In the genomic region with DNA sequence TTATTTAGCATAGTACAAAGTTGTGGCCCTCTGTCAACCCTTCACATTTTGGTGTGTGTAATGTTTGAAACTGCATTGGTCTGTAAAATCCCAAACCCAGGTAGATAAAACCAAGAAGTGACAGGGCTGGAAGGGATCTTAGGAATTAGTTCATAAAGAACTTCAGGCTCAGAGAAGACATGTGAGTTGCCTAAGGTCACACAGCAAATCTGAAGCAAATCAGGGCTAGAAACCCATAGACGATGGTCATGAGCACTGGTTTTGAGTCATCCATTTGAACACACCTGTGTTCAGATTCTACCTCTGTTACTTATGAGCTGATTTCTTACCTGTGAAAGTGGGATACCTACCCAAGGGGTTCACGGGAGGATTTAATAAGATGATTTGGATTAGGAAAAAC, we compare ENCODE assay signal across 20 cellular contexts.
DNase-seq lines count a peak whose midpoint lies in the region; ATAC-seq, FAIRE-seq and TF ChIP-seq lines count a peak whose summit lies in the region.
"Had no signal": no experiment of that assay in that cellular context is flagged by ENCODE, and none has a peak within 500 bp of the region (broad histone marks: within the 10 kb centered on the region; RNA-seq: fewer than 3 reads in every experiment).

No MANE protein-coding gene starts in this region.

- no peaks in the 10 kb centered on the region for H4K20me1 ChIP-seq in HepG2 (ENCODE audit: insufficient read depth, low read length)
- no peaks in the 10 kb centered on the region for H4K20me1 ChIP-seq in H1 (replicated peaks in 1 of 2; ENCODE audit: control insufficient read depth in 1 of 2, insufficient read depth in 2 of 2, low read length in 2 of 2)

- H3K23ac ChIP-seq in H1 (ENCODE audit: insufficient read length) = no peak overlapping the region

- H3K4me3 ChIP-seq in HepG2 (replicated peaks in 1 of 3; ENCODE audit: insufficient read depth in 1 of 3, low read depth in 2 of 3, low read length in 3 of 3) (no peak overlapping the region), right lobe of liver (no peak overlapping the region), HEK293 (ENCODE audit: low read depth, low read length) (no peak overlapping the region), H1 (ENCODE audit: extremely low read depth in 1 of 4, insufficient read depth in 2 of 4, low read depth in 3 of 4, low read length in 4 of 4) (no peak overlapping the region), small intestine (ENCODE audit: low read depth in 1 of 2, low read length in 2 of 2) (no peak overlapping the region)
- H3K4me3 ChIP-seq: MG63, SK-N-MC had no signal

- H3K4me3 Mint-ChIP-seq in type B pancreatic cell = no peak overlapping the region
- H3K4me3 Mint-ChIP-seq: CD8-positive, alpha-beta memory T cell had no signal

- DNase-seq in HepG2 (ENCODE audit: low spot score) (no peak), right lobe of liver (no peak), H1 (ENCODE audit: low read depth in 1 of 2, low spot score in 2 of 2) (no peak), type B pancreatic cell (ENCODE audit: extremely low spot score, unreplicated experiment) (no peak), NCI-H2029 (lab: John Stamatoyannopoulos, UW) (no peak), small intestine (no peak)
- DNase-seq: C1 segment of cervical spinal cord; CD8-positive, alpha-beta memory T cell; GF-D8; KBM-7; MG63; NCI-H446 treated with DMSO at 0.1 percent for 48 hours; NCI-H526; SIG-M5 had no signal

- ATAC-seq in HepG2 (no peak), right lobe of liver (no peak), HG02678 (IDR thresholded peaks at IDR 0.05; ENCODE audit: unreplicated experiment) (no peak)

- POLR2A ChIA-PET in HepG2 (lab: Yijun Ruan, JAX) = no interaction called here
- POLR2A ChIA-PET in HEK293 (lab: Yijun Ruan, JAX) = no interaction called here
- POLR2A ChIA-PET in H1 (lab: Charles Lee; ENCODE audit: partially characterized antibody) = interaction anchor here (1.0 kb wide), 1 partner anchor 8 kb away, joined by 3 read pairs; no protein-coding TSS in a partner anchor

- H3K9ac ChIP-seq in HepG2 (ENCODE audit: insufficient read depth, low read depth, low read length) (no peak overlapping the region), H1 (replicated peaks in 1 of 4; ENCODE audit: extremely low read depth in 1 of 4, low read depth in 3 of 4, low read length in 3 of 4) (no peak overlapping the region)

- no peaks in the 10 kb centered on the region for H3K27me3 Mint-ChIP-seq in type B pancreatic cell
- H3K27me3 Mint-ChIP-seq: CD8-positive, alpha-beta memory T cell had no signal

- H3K36me3 ChIP-seq in HepG2 (replicated peaks in 1 of 2; ENCODE audit: control insufficient read depth in 1 of 2, insufficient read depth in 2 of 2, low read length in 2 of 2) (no peaks in the 10 kb centered on the region), right lobe of liver (no peaks in the 10 kb centered on the region), HEK293 (ENCODE audit: control insufficient read depth in 2 of 2, insufficient read depth in 1 of 2, low read length in 2 of 2) (no peaks in the 10 kb centered on the region), H1 (ENCODE audit: control insufficient read depth in 2 of 4, insufficient read depth in 4 of 4, low read length in 3 of 4) (no peaks in the 10 kb centered on the region), small intestine (ENCODE audit: control insufficient read depth in 2 of 2, insufficient read depth in 2 of 2, low read length in 2 of 2) (no peaks in the 10 kb centered on the region)

- WGBS in HepG2 (ENCODE audit: low lambda C conversion rate) = 91% methylated on average over 2 of the region's 2 CpGs
- WGBS in right lobe of liver (ENCODE audit: insufficient coverage, low coverage, low lambda C conversion rate, missing lambda C conversion rate) = 68% methylated on average over 2 of the region's 2 CpGs
- 96% methylated on average over 2 of the region's 2 CpGs; no CpG with 5 or more reads in 1 of the 2 experiments for WGBS in H1 (ENCODE audit: extremely low coverage in 1 of 2, insufficient coverage in 1 of 2, insufficient read length in 1 of 2, insufficient replicate concordance in 2 of 2, low coverage in 1 of 2, low lambda C conversion rate in 2 of 2, missing lambda C conversion rate in 1 of 2), 2 experiments
- WGBS in small intestine, 3 donors = 87 to 92% (median 89%) methylated on average over 2 of the region's 2 CpGs

- in situ Hi-C loops in HepG2 (cut with HindIII; ENCODE audit: extremely low pct_ligation_motif_present, low pct_unique_long_range_greater_than_20kb) = no loop called here

- FAIRE-seq in HepG2 (lab: Jason Lieb, UNC) (no peak), H1 (lab: Jason Lieb, UNC) (no peak), small intestine (lab: Jason Lieb, UNC) (no peak)
- FAIRE-seq: GM19239, H54 had no signal

- CTCF ChIA-PET in HepG2 (lab: Yijun Ruan, JAX; ENCODE audit: low intra/inter-chr PET ratio, low total read pairs) = no interaction called here
- CTCF ChIA-PET in HEK293 (lab: Yijun Ruan, JAX) = interaction anchor here (0.6 to 1.5 kb wide), 2 partner anchors 21 to 123 kb away, joined by 3 to 6 read pairs; no protein-coding TSS in a partner anchor
- CTCF ChIA-PET in H1 (lab: Charles Lee; ENCODE audit: partially characterized antibody) = interaction anchor here (1.3 kb wide), 1 partner anchor 10 kb away, joined by 4 read pairs; no protein-coding TSS in a partner anchor

- H2BK20ac ChIP-seq in H1 (ENCODE audit: low read length) = no peak overlapping the region

- H2BK120ac ChIP-seq in H1 (replicated peaks; ENCODE audit: low read depth, low read length) = no peak overlapping the region

- H3K4ac ChIP-seq in H1 (replicated peaks; ENCODE audit: insufficient read length, low read depth, low read length) = no peak overlapping the region

- H3K14ac ChIP-seq in H1 (ENCODE audit: insufficient read length) = no peak overlapping the region

- no peak overlapping the region for H4K91ac ChIP-seq in H1 (replicated peaks; ENCODE audit: insufficient read length, low read length)

- H3K9me3 ChIP-seq in HepG2 (ENCODE audit: low read length) (no peaks in the 10 kb centered on the region), right lobe of liver (no peaks in the 10 kb centered on the region), HEK293 (ENCODE audit: control insufficient read depth, insufficient read depth, low read depth, low read length) (no peaks in the 10 kb centered on the region), H1 (ENCODE audit: insufficient read depth in 2 of 2, low read depth in 1 of 2, low read length in 1 of 2) (peaks cover 0 to 4% of the 10 kb centered on the region in 2 experiments; a peak in 1 of 4 replicates), small intestine (ENCODE audit: control insufficient read depth, low read depth) (no peaks in the 10 kb centered on the region)
- H3K9me3 ChIP-seq: MG63 had no signal

- H3K27ac ChIP-seq in HepG2 (ENCODE audit: extremely low read length, insufficient read depth, low read length) = no peak overlapping the region
- H3K27ac ChIP-seq in right lobe of liver = no peak overlapping the region
- H3K27ac ChIP-seq in HEK293 (ENCODE audit: extremely low read depth, low read depth, low read length) = no peak overlapping the region
- no peak overlapping the region for H3K27ac ChIP-seq in H1 (ENCODE audit: low read depth, low read length)
- peak overlapping the region in 1 of 2 donors; percentile 59 for H3K27ac ChIP-seq in small intestine (ENCODE audit: low read depth in 1 of 2, low read length in 1 of 2)
- H3K27ac ChIP-seq: RWPE1, SK-N-MC had no signal

- H3K79me1 ChIP-seq in H1 (ENCODE audit: low read depth, low read length) = peaks cover 6% of the 10 kb centered on the region

- H3K27me3 ChIP-seq in HepG2 (ENCODE audit: control insufficient read depth in 1 of 2, insufficient read depth in 2 of 2, low read length in 2 of 2) (no peaks in the 10 kb centered on the region), right lobe of liver (no peaks in the 10 kb centered on the region), H1 (replicated peaks in 1 of 4; ENCODE audit: control insufficient read depth in 3 of 4, extremely low read depth in 1 of 4, insufficient read depth in 3 of 4, low read length in 3 of 4) (no peaks in the 10 kb centered on the region), small intestine (ENCODE audit: control insufficient read depth in 2 of 2, insufficient read depth in 2 of 2, low read length in 2 of 2) (no peaks in the 10 kb centered on the region)
- H3K27me3 ChIP-seq: MG63 had no signal

- H2AFZ ChIP-seq in HepG2 (ENCODE audit: low read length) (no peak overlapping the region), H1 (ENCODE audit: low read length) (no peak overlapping the region)

- no peak overlapping the region for H3K56ac ChIP-seq in H1 (replicated peaks; ENCODE audit: insufficient read length, low read depth, low read length)

- no peak overlapping the region for H3K18ac ChIP-seq in H1 (ENCODE audit: extremely low read depth, low read length)

- H3K4me1 Mint-ChIP-seq in type B pancreatic cell (ENCODE audit: unreplicated experiment) = peaks cover 22% of the 10 kb centered on the region

- intact Hi-C loops in HepG2 (cut with micrococcal nuclease; ENCODE audit: unreplicated experiment) (no loop called here), right lobe of liver (cut with DNase I) (no loop called here)

- TF ChIP-seq EP300 in HepG2 (IDR thresholded peaks at IDR 0.05; ENCODE audit: low read depth in 2 of 2, low read length in 2 of 2) (no peak), HepG2 (CRISPR knock-in tag; IDR thresholded peaks at IDR 0.05; ENCODE audit: borderline replicate concordance) (no peak), H1 (IDR thresholded peaks at IDR 0.05; ENCODE audit: borderline replicate concordance in 1 of 2, low read depth in 2 of 2, low read length in 2 of 2) (no peak)

- no peak for TF ChIP-seq POLR2A in HepG2 (IDR thresholded peaks at IDR 0.05; ENCODE audit: insufficient read depth in 1 of 2, low read depth in 2 of 2, low read length in 2 of 2)
- no peak for TF ChIP-seq POLR2A in right lobe of liver (IDR thresholded peaks at IDR 0.05)
- no peak for TF ChIP-seq POLR2A in H1 (IDR thresholded peaks at IDR 0.05; ENCODE audit: control extremely low read depth in 1 of 2, low read depth in 2 of 2, low read length in 2 of 2)

- H4K8ac ChIP-seq in H1 (ENCODE audit: extremely low read depth, insufficient read depth, low read length) = no peak overlapping the region

- no peak overlapping the region for H2AK5ac ChIP-seq in H1 (ENCODE audit: low read depth, low read length)

- H2BK12ac ChIP-seq in H1 (ENCODE audit: low read depth, low read length) = no peak overlapping the region

- no peak for TF ChIP-seq CTCF in HepG2 (CRISPR knock-in tag; IDR thresholded peaks at IDR 0.05)
- no peak for TF ChIP-seq CTCF in right lobe of liver (IDR thresholded peaks at IDR 0.05)
- TF ChIP-seq CTCF in HEK293 (tag by site-specific recombination; IDR thresholded peaks at IDR 0.05) = no peak
- no peak for TF ChIP-seq CTCF in H1 (IDR thresholded peaks at IDR 0.05; ENCODE audit: control extremely low read depth in 1 of 3, insufficient read depth in 1 of 3, low read depth in 1 of 3, low read length in 3 of 3)
- no peak for TF ChIP-seq CTCF in type B pancreatic cell (conservative IDR thresholded peaks at IDR 0.05)

- H2BK5ac ChIP-seq in H1 (ENCODE audit: low read depth, low read length) = no peak overlapping the region

- no peaks in the 10 kb centered on the region for H3K79me2 ChIP-seq in HepG2 (ENCODE audit: insufficient read depth, low read length)
- H3K79me2 ChIP-seq in H1 (ENCODE audit: control insufficient read depth in 1 of 2, insufficient read depth in 2 of 2, low read length in 2 of 2) = no peaks in the 10 kb centered on the region

- H3K23me2 ChIP-seq in H1 (ENCODE audit: low read depth, low read length) = no peaks in the 10 kb centered on the region

- no peaks in the 10 kb centered on the region for H3K36me3 Mint-ChIP-seq in type B pancreatic cell

- peaks cover 20% of the 10 kb centered on the region for H3K4me1 ChIP-seq in HepG2 (ENCODE audit: insufficient read depth, low read length)
- peaks cover 0 to 70% (median 12%) of the 10 kb centered on the region in 4 donors for H3K4me1 ChIP-seq in right lobe of liver
- peaks cover 10% of the 10 kb centered on the region for H3K4me1 ChIP-seq in HEK293 (ENCODE audit: control insufficient read depth, insufficient read depth, low read length)
- H3K4me1 ChIP-seq in H1 (replicated peaks in 1 of 4; ENCODE audit: control insufficient read depth in 3 of 4, insufficient read depth in 4 of 4, low read length in 3 of 4) = peaks cover 3 to 13% (median 8%) of the 10 kb centered on the region in 4 experiments
- peaks cover 10 to 11% of the 10 kb centered on the region in 2 donors for H3K4me1 ChIP-seq in small intestine (ENCODE audit: control insufficient read depth in 2 of 2, insufficient read depth in 1 of 2, low read depth in 1 of 2, low read length in 1 of 2)

- H3K4me2 ChIP-seq in HepG2 (ENCODE audit: low read depth, low read length) (no peak overlapping the region), H1 (ENCODE audit: insufficient read depth in 1 of 2, low read depth in 2 of 2, low read length in 2 of 2) (no peak overlapping the region)

- BruUV-seq in HepG2 (replicated peaks; lab: Mats Ljungman, UMichigan) = no TSS peak

- TF ChIP-seq RAD21 in HepG2 (CRISPR knock-in tag; IDR thresholded peaks at IDR 0.05) = no peak
- TF ChIP-seq RAD21 in H1 (IDR thresholded peaks at IDR 0.05 in 1 of 2, conservative IDR thresholded peaks at IDR 0.05 in 1 of 2; ENCODE audit: low read depth in 2 of 2, low read length in 2 of 2) = no peak

- peak overlapping the region; percentile 15 for H3K27ac Mint-ChIP-seq in type B pancreatic cell

- no peak overlapping the region for H4K5ac ChIP-seq in H1 (ENCODE audit: insufficient read length, low read depth, low read length)

- no peak overlapping the region for H2BK15ac ChIP-seq in H1 (ENCODE audit: low read length)

- no peaks in the 10 kb centered on the region for H3K9me3 Mint-ChIP-seq in type B pancreatic cell
- H3K9me3 Mint-ChIP-seq: CD8-positive, alpha-beta memory T cell had no signal

Comparison
In these comparisons a context has a peak if more than half of its experiments do, and no peak if none do; other contexts are left out.
1. Of the 63 proteins assayed by ChIP-seq in both HepG2 and HEK293: peak only in HepG2: none; only in HEK293: none; in both: ZNF768; in neither: 62.